Comparison of ENCODE assay signal across 8 cellular contexts in the genomic region with DNA sequence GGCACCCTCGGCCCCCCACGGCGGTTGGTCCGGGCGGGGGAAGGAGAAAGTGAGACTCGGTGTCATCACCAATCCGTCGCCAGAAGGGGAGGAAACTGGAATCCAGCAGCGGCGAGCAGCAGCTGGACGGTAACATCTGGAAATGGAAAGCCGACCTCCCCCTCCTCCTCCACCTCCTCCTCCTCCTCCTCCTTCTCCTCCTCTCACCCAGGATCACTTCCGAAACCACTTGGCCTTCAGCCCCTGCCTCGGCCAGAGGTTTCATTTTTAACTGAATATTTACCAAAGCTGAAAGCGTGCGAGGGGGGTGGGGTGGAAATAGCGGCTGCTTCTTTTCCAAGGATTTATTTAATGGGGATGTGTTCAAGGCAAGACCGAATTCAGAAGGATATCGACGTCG.
DNase-seq lines count a peak whose midpoint lies in the region; ATAC-seq and TF ChIP-seq lines count a peak whose summit lies in the region.
"Not testable (repeated sequence)": the region's sequence is repeated elsewhere in the genome, so short reads cannot be mapped to it uniquely, and the experiment has no call there.

No MANE protein-coding gene starts in this region.

- H3K9me3 Mint-ChIP-seq in CD8-positive, alpha-beta T cell; activated CD4-positive, alpha-beta T cell treated with anti-CD3 and anti-CD28 coated beads, Interleukin-2, amount 10 ng/mL, durations not matched to agents 7 days and 5 days; brain: not testable (repeated sequence)

- intact Hi-C loops in CD8-positive, alpha-beta T cell (cut with DNase I, micrococcal nuclease); prostate gland (cut with DNase I); transverse colon (cut with DNase I; ENCODE audit: low total_unique reads): not testable (repeated sequence)

- not testable (repeated sequence) for H3K4me1 Mint-ChIP-seq in CD8-positive, alpha-beta T cell (ENCODE audit: low read depth); activated CD4-positive, alpha-beta T cell treated with anti-CD3 and anti-CD28 coated beads, Interleukin-2, amount 10 ng/mL, durations not matched to agents 7 days and 5 days; brain

- CTCF ChIA-PET in CD8-positive, alpha-beta T cell (lab: Charles Lee); activated CD4-positive, alpha-beta T cell treated with anti-CD3 and anti-CD28 coated beads, Interleukin-2, amount 10 ng/mL, durations not matched to agents 7 days and 5 days (lab: Charles Lee): not testable (repeated sequence)

- peak overlapping the region; percentile 75 for H3K27ac Mint-ChIP-seq in CD8-positive, alpha-beta T cell
- H3K27ac Mint-ChIP-seq in activated CD4-positive, alpha-beta T cell treated with anti-CD3 and anti-CD28 coated beads, Interleukin-2, amount 10 ng/mL, durations not matched to agents 7 days and 5 days = not testable (repeated sequence)
- peak overlapping the region in 1 of 5 experiments; percentile 63 for H3K27ac Mint-ChIP-seq in brain

- not testable (repeated sequence) for H3K36me3 Mint-ChIP-seq in CD8-positive, alpha-beta T cell; activated CD4-positive, alpha-beta T cell treated with anti-CD3 and anti-CD28 coated beads, Interleukin-2, amount 10 ng/mL, durations not matched to agents 7 days and 5 days (ENCODE audit: low read depth); brain

- not testable (repeated sequence) for TF ChIP-seq POLR2A in gastroesophageal sphincter (IDR thresholded peaks at IDR 0.05); prostate gland (IDR thresholded peaks at IDR 0.05); transverse colon (IDR thresholded peaks at IDR 0.05)

- not testable (repeated sequence) for ATAC-seq in CD8-positive, alpha-beta T cell; gastroesophageal sphincter

- not testable (repeated sequence) for H3K4me3 ChIP-seq in CD8-positive, alpha-beta T cell (ENCODE audit: low read depth, low read length); KMS-11 (IDR thresholded peaks at IDR 0.05; ENCODE audit: insufficient read depth, low read depth, low read length)
- H3K4me3 ChIP-seq in gastroesophageal sphincter (peak overlapping the region; percentile 52 to 88), mesodermal cell (ENCODE audit: extremely low read depth, insufficient read depth, low read length, poor library complexity, severe bottlenecking) (peak overlapping the region; percentile 16), prostate gland (peak overlapping the region; percentile 35), transverse colon (peak overlapping the region in 3 of 4 donors; percentile 37 to 56 (median 38))

- H4K20me1 ChIP-seq in KMS-11 (ENCODE audit: insufficient read depth) = not testable (repeated sequence)

- peak overlapping the region; percentile 42; the same call in 1 of the 2 replicates for H3K4me2 ChIP-seq in KMS-11

- H3K4me1 ChIP-seq in CD8-positive, alpha-beta T cell (ENCODE audit: insufficient read depth, low read length); KMS-11 (ENCODE audit: low read depth, poor library complexity, severe bottlenecking); gastroesophageal sphincter; mesodermal cell (ENCODE audit: control insufficient read depth, insufficient read depth, low read length, poor library complexity, severe bottlenecking); prostate gland (replicated peaks); transverse colon: not testable (repeated sequence)

- not testable (repeated sequence) for H3K27ac ChIP-seq in CD8-positive, alpha-beta T cell (ENCODE audit: low read depth, low read length); KMS-11; mesodermal cell (ENCODE audit: low read depth, low read length, severe bottlenecking); prostate gland
- H3K27ac ChIP-seq in gastroesophageal sphincter = peak overlapping the region; percentile 69 to 90 (median 80)
- peak overlapping the region; percentile 62 to 78 (median 71) for H3K27ac ChIP-seq in transverse colon

- H3K79me2 ChIP-seq in KMS-11 (ENCODE audit: insufficient read depth, low read depth) = not testable (repeated sequence)

- in situ Hi-C loops in transverse colon (cut with MboI; ENCODE audit: low pct_ligation_motif_present in 1 of 4, low pct_unique_long_range_greater_than_20kb in 1 of 4, low sequenced_read_pairs in 3 of 4) = not testable (repeated sequence)

- 0 out of 2 replicates have a peak overlapping the region, but pooled peaks have one; percentile 14 for H2AFZ ChIP-seq in KMS-11 (ENCODE audit: low read depth)

- WGBS in gastroesophageal sphincter (ENCODE audit: low coverage in 1 of 2), 2 donors = no CpG with 5 or more reads among the region's 21 CpGs
- no CpG with 5 or more reads among the region's 21 CpGs for WGBS in mesodermal cell (ENCODE audit: insufficient coverage in 2 of 2), 2 experiments
- 0% methylated on average over 10 of the region's 21 CpGs for WGBS in prostate gland
- WGBS in transverse colon (ENCODE audit: low coverage in 1 of 2), 2 donors = no CpG with 5 or more reads among the region's 21 CpGs

- TF ChIP-seq EP300 in gastroesophageal sphincter (IDR thresholded peaks at IDR 0.05); transverse colon (IDR thresholded peaks at IDR 0.05; ENCODE audit: low read depth): not testable (repeated sequence)

- H3K9me3 ChIP-seq in CD8-positive, alpha-beta T cell (ENCODE audit: low read length); gastroesophageal sphincter; mesodermal cell (ENCODE audit: control insufficient read depth, low read length); prostate gland; transverse colon: not testable (repeated sequence)

- POLR2A ChIA-PET in CD8-positive, alpha-beta T cell (lab: Charles Lee); activated CD4-positive, alpha-beta T cell treated with anti-CD3 and anti-CD28 coated beads, Interleukin-2, amount 10 ng/mL, durations not matched to agents 7 days and 5 days (lab: Charles Lee): not testable (repeated sequence)

- not testable (repeated sequence) for TF ChIP-seq CTCF in CD8-positive, alpha-beta T cell (IDR thresholded peaks at IDR 0.05); KMS-11 (conservative IDR thresholded peaks at IDR 0.05; ENCODE audit: low read depth, low read length); brain (conservative IDR thresholded peaks at IDR 0.05); gastroesophageal sphincter (IDR thresholded peaks at IDR 0.05); prostate gland (IDR thresholded peaks at IDR 0.05); transverse colon (IDR thresholded peaks at IDR 0.05)

- H3K36me3 ChIP-seq in CD8-positive, alpha-beta T cell (ENCODE audit: insufficient read depth, low read length); KMS-11 (ENCODE audit: insufficient read depth); gastroesophageal sphincter; mesodermal cell (ENCODE audit: control insufficient read depth, insufficient read depth, low read length); prostate gland; transverse colon: not testable (repeated sequence)

- H3K9ac ChIP-seq in KMS-11 = peak overlapping the region; percentile 30; the same call in 1 of the 2 replicates

- H3K27me3 ChIP-seq in CD8-positive, alpha-beta T cell (ENCODE audit: insufficient read depth, low read length); KMS-11 (ENCODE audit: insufficient read depth, low read depth); gastroesophageal sphincter; prostate gland (replicated peaks; ENCODE audit: insufficient read depth); transverse colon: not testable (repeated sequence)

- peak in 1 of 7 experiments; percentile 20 for DNase-seq in CD8-positive, alpha-beta T cell
- DNase-seq in activated CD4-positive, alpha-beta T cell treated with anti-CD3 and anti-CD28 coated beads, Interleukin-2, amount 10 ng/mL, durations not matched to agents 7 days and 5 days = not testable (repeated sequence)
- peak; percentile 3 for DNase-seq in prostate gland (ENCODE audit: low spot score)
- DNase-seq in transverse colon = peak; percentile 9

- H3K27me3 Mint-ChIP-seq in CD8-positive, alpha-beta T cell (ENCODE audit: low read depth); activated CD4-positive, alpha-beta T cell treated with anti-CD3 and anti-CD28 coated beads, Interleukin-2, amount 10 ng/mL, durations not matched to agents 7 days and 5 days; brain: not testable (repeated sequence)

- H3K4me3 Mint-ChIP-seq in CD8-positive, alpha-beta T cell = peak overlapping the region; percentile 67
- H3K4me3 Mint-ChIP-seq in activated CD4-positive, alpha-beta T cell treated with anti-CD3 and anti-CD28 coated beads, Interleukin-2, amount 10 ng/mL, durations not matched to agents 7 days and 5 days = peak overlapping the region; percentile 54
- peak overlapping the region in 4 of 5 experiments; percentile 70 to 86 (median 82) for H3K4me3 Mint-ChIP-seq in brain
